21 cellular contexts compared by ENCODE assay signal in the genomic region with DNA sequence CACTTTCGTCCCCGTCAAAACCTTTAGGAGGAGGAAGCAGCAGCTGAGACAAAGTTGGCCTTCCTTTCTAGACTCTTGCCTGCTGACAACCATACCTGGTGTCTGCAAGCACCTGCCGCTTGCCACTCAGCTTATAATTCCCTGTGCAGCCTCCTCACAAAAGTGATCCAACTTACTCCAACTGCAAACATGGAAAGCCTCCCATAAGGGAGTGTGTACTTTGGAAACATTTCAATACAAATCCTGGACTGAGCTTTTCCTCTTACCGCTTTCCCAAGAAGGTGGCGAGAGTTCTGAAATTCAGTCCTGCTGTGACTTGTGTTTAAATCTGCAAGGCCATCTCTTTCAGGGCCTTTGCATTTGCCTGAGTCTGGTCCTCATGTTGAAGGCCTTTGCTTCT.
DNase-seq lines count a peak whose midpoint lies in the region; ATAC-seq, FAIRE-seq and TF ChIP-seq lines count a peak whose summit lies in the region.
"Had no signal": no experiment of that assay in that cellular context is flagged by ENCODE, and none has a peak within 500 bp of the region (broad histone marks: within the 10 kb centered on the region; RNA-seq: fewer than 3 reads in every experiment).

No MANE protein-coding gene starts in this region.

- no peak for FAIRE-seq in H54 (lab: Jason Lieb, UNC)
- FAIRE-seq: A204.1, D721Med, G401.6, GM12891, GM18507, K562 had no signal

- ATAC-seq in activated T-helper 17 cell treated with anti-CD3 and anti-CD28 coated beads, Interleukin-2, amount 50 U/mL, for 72 hours (replicated peaks): no peak
- no peak for ATAC-seq in GM19035 (IDR thresholded peaks at IDR 0.05; ENCODE audit: unreplicated experiment)
- ATAC-seq: GM23338, K562 had no signal

- H3K27me3 Mint-ChIP-seq in activated T-helper 17 cell treated with anti-CD3 and anti-CD28 coated beads, Interleukin-2, amount 50 U/mL, for 72 hours: no peaks in the 10 kb centered on the region
- H3K27me3 Mint-ChIP-seq in osteocyte (ENCODE audit: unreplicated experiment): no peaks in the 10 kb centered on the region
- H3K27me3 Mint-ChIP-seq: CD4-positive, alpha-beta T cell had no signal

- peak overlapping the region; percentile 42; the same call in 1 of the 2 replicates for H3K27ac ChIP-seq in C4-2B

- no peak for TF ChIP-seq CTCF in C4-2B (conservative IDR thresholded peaks at IDR 0.05)
- no peak for TF ChIP-seq CTCF in LNCaP clone FGC (IDR thresholded peaks at IDR 0.05; ENCODE audit: control insufficient read depth, extremely low read depth, insufficient read depth)
- no peak for TF ChIP-seq CTCF in osteocyte (IDR thresholded peaks at IDR 0.05)

- no peak overlapping the region for H3K4me3 Mint-ChIP-seq in activated T-helper 17 cell treated with anti-CD3 and anti-CD28 coated beads, Interleukin-2, amount 50 U/mL, for 72 hours
- H3K4me3 Mint-ChIP-seq in osteocyte (ENCODE audit: unreplicated experiment): no peak overlapping the region
- H3K4me3 Mint-ChIP-seq: CD4-positive, alpha-beta T cell; GM23338; H9 had no signal

- TF ChIP-seq POLR2A in H54 (IDR thresholded peaks at IDR 0.05; ENCODE audit: low read depth, low read length): no peak

- peak overlapping the region; percentile 34 for H3K27ac Mint-ChIP-seq in activated T-helper 17 cell treated with anti-CD3 and anti-CD28 coated beads, Interleukin-2, amount 50 U/mL, for 72 hours
- H3K27ac Mint-ChIP-seq in osteocyte (ENCODE audit: unreplicated experiment): peak overlapping the region; percentile 20
- H3K27ac Mint-ChIP-seq: CD4-positive, alpha-beta T cell; GM23338 had no signal

- DNase-seq in LNCaP clone FGC (ENCODE audit: low read depth) (peak; percentile 78), osteocyte (ENCODE audit: extremely low spot score, unreplicated experiment) (no peak), H54 (ENCODE audit: insufficient read length, low spot score) (no peak), Kasumi-1 (lab: John Stamatoyannopoulos, UW) (no peak)
- DNase-seq: ACHN; BE2C; C1 segment of cervical spinal cord; Caco-2; CD4-positive, alpha-beta T cell; H9; IMR-90 had no signal

- no peaks in the 10 kb centered on the region for H3K9me3 Mint-ChIP-seq in activated T-helper 17 cell treated with anti-CD3 and anti-CD28 coated beads, Interleukin-2, amount 50 U/mL, for 72 hours
- H3K9me3 Mint-ChIP-seq in osteocyte (ENCODE audit: unreplicated experiment): no peaks in the 10 kb centered on the region
- H3K9me3 Mint-ChIP-seq: CD4-positive, alpha-beta T cell; GM23338; H9 had no signal

- no peak overlapping the region for H3K4me3 ChIP-seq in LNCaP clone FGC (ENCODE audit: low read depth, low read length)
- H3K4me3 ChIP-seq: GM23338, K562 had no signal

- no peaks in the 10 kb centered on the region for H3K4me1 Mint-ChIP-seq in activated T-helper 17 cell treated with anti-CD3 and anti-CD28 coated beads, Interleukin-2, amount 50 U/mL, for 72 hours
- H3K4me1 Mint-ChIP-seq in osteocyte (ENCODE audit: unreplicated experiment): peaks cover 36% of the 10 kb centered on the region
- H3K4me1 Mint-ChIP-seq: GM23338 had no signal

- peaks cover 63% of the 10 kb centered on the region for H3K36me3 Mint-ChIP-seq in activated T-helper 17 cell treated with anti-CD3 and anti-CD28 coated beads, Interleukin-2, amount 50 U/mL, for 72 hours (ENCODE audit: low read depth)
- H3K36me3 Mint-ChIP-seq in osteocyte (ENCODE audit: unreplicated experiment): peaks cover 20% of the 10 kb centered on the region
